Comparison of ENCODE assay signal across 8 cellular contexts in genomic region chr21:42975886-42976608, GRCh38. TPM values are rescaled to one million over a fixed set of nuclear protein-coding genes. Genes with fewer than 3 reads are reported as not detected.
DNase-seq lines count a peak whose midpoint lies in the region; TF ChIP-seq lines count a peak whose summit lies in the region.

No MANE protein-coding gene starts in this region.

- H3K4me1 ChIP-seq in CD8-positive, alpha-beta memory T cell (ENCODE audit: insufficient read depth, low read length), result peaks cover 18% of the 10 kb centered on the region
- peaks cover 44% of the 10 kb centered on the region for H3K4me1 ChIP-seq in OCI-LY7 (ENCODE audit: insufficient read depth, low read length, poor library complexity, severe bottlenecking)
- H3K4me1 ChIP-seq in endocrine pancreas (ENCODE audit: control insufficient read depth, insufficient read depth, low read length), result peaks cover 6% of the 10 kb centered on the region
- peaks cover 12% of the 10 kb centered on the region for H3K4me1 ChIP-seq in neural progenitor cell

- no peak for DNase-seq in CD8-positive, alpha-beta memory T cell
- DNase-seq in OCI-LY7 (ENCODE audit: low spot score) (no peak), neural progenitor cell (ENCODE audit: low spot score) (no peak), NCI-H774 (lab: John Stamatoyannopoulos, UW) (no peak), GM03348 (ENCODE audit: low spot score) (no peak), DMS79 treated with DMSO at 0.1 percent for 48 hours (lab: John Stamatoyannopoulos, UW) (no peak)
- no peak for DNase-seq in stimulated activated CD4-positive, alpha-beta T cell treated with anti-CD3 and anti-CD28 coated beads, Interleukin-15, amount 100 ng/mL, for 24 hours

- H3K27ac Mint-ChIP-seq in CD8-positive, alpha-beta memory T cell, result peak overlapping the region; percentile 87 to 96 (median 93)
- H3K27ac Mint-ChIP-seq in neural progenitor cell, result peak overlapping the region; percentile 94

- H3K79me2 ChIP-seq in OCI-LY7 (ENCODE audit: insufficient read depth, low read depth, low read length) (peaks cover 42% of the 10 kb centered on the region; the same call in 1 of the 2 replicates), neural progenitor cell (ENCODE audit: low read depth) (peaks cover 56% of the 10 kb centered on the region)

- CTCF ChIA-PET in CD8-positive, alpha-beta memory T cell (lab: Charles Lee), result no interaction called here
- CTCF ChIA-PET in OCI-LY7 (lab: Charles Lee; ENCODE audit: unreplicated experiment), result no interaction called here

- peaks cover 0 to 11% (median 1%) of the 10 kb centered on the region in 3 donors for H3K36me3 Mint-ChIP-seq in CD8-positive, alpha-beta memory T cell
- peaks cover 28% of the 10 kb centered on the region for H3K36me3 Mint-ChIP-seq in neural progenitor cell

- no peaks in the 10 kb centered on the region for H3K9me2 ChIP-seq in OCI-LY7 (ENCODE audit: insufficient read depth, low read length)

- peak overlapping the region; percentile 79 for H3K4me2 ChIP-seq in OCI-LY7 (ENCODE audit: low read length)
- H3K4me2 ChIP-seq in neural progenitor cell, result peak overlapping the region; percentile 85

- peak overlapping the region; percentile 87 to 97 (median 89) for H3K4me3 Mint-ChIP-seq in CD8-positive, alpha-beta memory T cell
- peak overlapping the region; percentile 90 for H3K4me3 Mint-ChIP-seq in neural progenitor cell

- peaks cover 24 to 51% (median 35%) of the 10 kb centered on the region in 3 donors for H3K4me1 Mint-ChIP-seq in CD8-positive, alpha-beta memory T cell
- H3K4me1 Mint-ChIP-seq in neural progenitor cell, result peaks cover 11% of the 10 kb centered on the region

- no peak for TF ChIP-seq CTCF in OCI-LY7 (conservative IDR thresholded peaks at IDR 0.05; ENCODE audit: low read length)
- TF ChIP-seq CTCF in neural progenitor cell (IDR thresholded peaks at IDR 0.05), result no peak

- no peaks in the 10 kb centered on the region for H3K27me3 Mint-ChIP-seq in CD8-positive, alpha-beta memory T cell
- peaks cover 5% of the 10 kb centered on the region for H3K27me3 Mint-ChIP-seq in neural progenitor cell (ENCODE audit: insufficient read depth, low read depth)

- H4K20me1 ChIP-seq in OCI-LY7 (ENCODE audit: insufficient read depth, low read length), result peaks cover 8% of the 10 kb centered on the region; the same call in 1 of the 2 replicates
- peaks cover 4% of the 10 kb centered on the region for H4K20me1 ChIP-seq in neural progenitor cell (ENCODE audit: low read depth)

- no peak overlapping the region for H2AFZ ChIP-seq in OCI-LY7 (ENCODE audit: low read length)
- no peak overlapping the region for H2AFZ ChIP-seq in neural progenitor cell (replicated peaks)

- intact Hi-C loops in OCI-LY7 (cut with micrococcal nuclease; ENCODE audit: unreplicated experiment), result loop anchor here (2.0 to 10.0 kb wide), 3 partner anchors 51 to 321 kb away; partner anchors contain the start of genes ERVH48-1 and PDE9A

- H3F3A ChIP-seq in neural progenitor cell (ENCODE audit: low read depth), result peaks cover 36% of the 10 kb centered on the region

- no peak overlapping the region for H3K9ac ChIP-seq in endocrine pancreas (ENCODE audit: control insufficient read depth, insufficient read depth, low read length)
- peak overlapping the region; percentile 61 for H3K9ac ChIP-seq in neural progenitor cell

- H3K4me3 ChIP-seq in CD8-positive, alpha-beta memory T cell (ENCODE audit: low read length), result peak overlapping the region; percentile 64
- H3K4me3 ChIP-seq in OCI-LY7 (ENCODE audit: low read depth, low read length, poor library complexity, severe bottlenecking), result peak overlapping the region; percentile 73
- peak overlapping the region; percentile 63 for H3K4me3 ChIP-seq in endocrine pancreas (ENCODE audit: control insufficient read depth, insufficient read depth, low read length)
- H3K4me3 ChIP-seq in neural progenitor cell, result peak overlapping the region; percentile 66

- H3K27me3 ChIP-seq in CD8-positive, alpha-beta memory T cell (ENCODE audit: insufficient read depth, low read length, poor library complexity, severe bottlenecking), result no peaks in the 10 kb centered on the region
- H3K27me3 ChIP-seq in endocrine pancreas (ENCODE audit: control insufficient read depth, insufficient read depth, low read length), result no peaks in the 10 kb centered on the region
- H3K27me3 ChIP-seq in neural progenitor cell, result no peaks in the 10 kb centered on the region

- POLR2A ChIA-PET in CD8-positive, alpha-beta memory T cell (lab: Charles Lee), result no interaction called here
- POLR2A ChIA-PET in OCI-LY7 (lab: Charles Lee), result no interaction called here

- H3K36me3 ChIP-seq in CD8-positive, alpha-beta memory T cell (ENCODE audit: insufficient read depth, low read length), result no peaks in the 10 kb centered on the region
- H3K36me3 ChIP-seq in OCI-LY7 (ENCODE audit: insufficient read depth, low read length), result peaks cover 24% of the 10 kb centered on the region
- H3K36me3 ChIP-seq in endocrine pancreas (ENCODE audit: control insufficient read depth, insufficient read depth, low read length), result no peaks in the 10 kb centered on the region
- no peaks in the 10 kb centered on the region for H3K36me3 ChIP-seq in neural progenitor cell

- H3K9me3 Mint-ChIP-seq in CD8-positive, alpha-beta memory T cell, result no peaks in the 10 kb centered on the region
- H3K9me3 Mint-ChIP-seq in neural progenitor cell, result peaks cover 22% of the 10 kb centered on the region

- H3K9me3 ChIP-seq in CD8-positive, alpha-beta memory T cell (ENCODE audit: low read length), result no peaks in the 10 kb centered on the region
- no peaks in the 10 kb centered on the region for H3K9me3 ChIP-seq in OCI-LY7 (ENCODE audit: low read length)
- no peaks in the 10 kb centered on the region for H3K9me3 ChIP-seq in endocrine pancreas (ENCODE audit: control insufficient read depth, low read length)
- H3K9me3 ChIP-seq in neural progenitor cell (ENCODE audit: low read depth), result no peaks in the 10 kb centered on the region

- TSS peak; percentile 48 for BruUV-seq in OCI-LY7 (replicated peaks; lab: Mats Ljungman, UMichigan)

- H3K27ac ChIP-seq in CD8-positive, alpha-beta memory T cell (ENCODE audit: low read depth, low read length), result peak overlapping the region; percentile 85
- H3K27ac ChIP-seq in OCI-LY7 (ENCODE audit: low read depth, low read length, poor library complexity, severe bottlenecking), result peak overlapping the region; percentile 29
- H3K27ac ChIP-seq in neural progenitor cell, result peak overlapping the region; percentile 77

RNA-seq across cellular contexts. Expression of gene PKNOX1, which starts 1.7 kb away (rescaled TPM):
- total RNA-seq in CD8-positive, alpha-beta memory T cell, result 10 to 100 TPM; 22.8 to 22.9 TPM
- polyA plus RNA-seq in CD8-positive, alpha-beta memory T cell, result 18.6 TPM
- 23.7 and 25.5 TPM in 2 replicates for total RNA-seq in OCI-LY7 (2014; rRNA removed; shearing (Covaris generic))
- total RNA-seq in OCI-LY7 (2022) (23.4 and 32.9 TPM in 2 replicates), neural progenitor cell (ENCODE audit: low replicate concordance) (10.3 and 11.0 TPM in 2 replicates)

RNA-seq across cellular contexts. Expression of gene ERVH48-1, which starts 50.6 kb away (rescaled TPM):
- total RNA-seq in CD8-positive, alpha-beta memory T cell, result not detected
- polyA plus RNA-seq in CD8-positive, alpha-beta memory T cell, result not detected
- total RNA-seq in OCI-LY7 (2014; rRNA removed; shearing (Covaris generic)), result 0.09 TPM in 1 of 2 replicates, not detected in the other
- total RNA-seq in OCI-LY7 (2022), result not detected in 2 replicates
- total RNA-seq in neural progenitor cell (ENCODE audit: low replicate concordance), result 0.19 TPM in 1 of 2 replicates, not detected in the other

Comparison
In these comparisons a context has a peak if more than half of its experiments do, and no peak if none do; other contexts are left out.
1. H3K27ac ChIP-seq: peak in every context shown above with its lines; median percentile 85 in CD8-positive, alpha-beta memory T cell; 77 in neural progenitor cell; 29 in OCI-LY7.